ENCODE assay signal across 9 cellular contexts in the genomic region with DNA sequence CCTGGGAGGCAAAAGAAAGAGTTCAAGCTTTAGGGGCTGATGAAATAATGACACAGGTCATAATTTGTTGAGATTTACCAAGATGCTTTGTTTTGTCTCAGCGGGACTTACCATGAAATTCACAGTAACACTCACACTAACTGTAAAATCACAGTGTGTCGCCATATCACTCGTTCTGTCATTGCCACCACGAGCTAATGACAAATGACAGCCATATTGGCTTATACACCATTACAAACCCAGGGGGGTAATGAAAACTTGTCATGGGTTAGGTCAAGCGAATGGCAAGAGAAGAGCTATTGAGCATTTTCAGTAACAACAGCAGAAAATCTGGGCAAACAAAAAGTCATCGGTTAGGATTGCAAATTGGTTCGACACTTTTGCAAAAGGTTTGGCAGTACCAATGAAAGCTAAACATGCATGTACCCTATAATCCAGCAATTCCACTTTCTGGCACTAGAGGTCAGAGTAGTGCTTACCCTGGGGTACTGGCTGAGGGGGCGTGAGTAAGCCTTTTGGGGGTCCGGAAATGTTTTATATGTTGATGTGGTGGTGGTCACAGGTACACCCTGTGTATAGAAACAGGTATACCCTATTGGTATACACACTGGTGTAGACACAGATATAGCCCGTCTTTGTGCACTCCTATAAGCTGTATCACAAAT.
DNase-seq lines count a peak whose midpoint lies in the region; TF ChIP-seq lines count a peak whose summit lies in the region.
"Had no signal": no experiment of that assay in that cellular context is flagged by ENCODE, and none has a peak within 500 bp of the region (broad histone marks: within the 10 kb centered on the region; RNA-seq: fewer than 3 reads in every experiment).

No MANE protein-coding gene starts in this region.

- no peak overlapping the region for H3K27ac ChIP-seq in brain microvascular endothelial cell
- H3K27ac ChIP-seq: SJSA1 had no signal

- H3K4me3 Mint-ChIP-seq in progenitor cell of endocrine pancreas (ENCODE audit: low read depth), result no peak overlapping the region

- no peaks in the 10 kb centered on the region for H3K36me3 Mint-ChIP-seq in progenitor cell of endocrine pancreas (ENCODE audit: insufficient read depth)

- no peaks in the 10 kb centered on the region for H3K27me3 ChIP-seq in brain microvascular endothelial cell (replicated peaks)
- H3K27me3 ChIP-seq: SJSA1 had no signal

- no peaks in the 10 kb centered on the region for H3K27me3 Mint-ChIP-seq in progenitor cell of endocrine pancreas

- no peaks in the 10 kb centered on the region for H3K36me3 ChIP-seq in brain microvascular endothelial cell (replicated peaks)
- H3K36me3 ChIP-seq: SJSA1 had no signal

- peak; percentile 64 for TF ChIP-seq CTCF in brain microvascular endothelial cell (IDR thresholded peaks at IDR 0.05; ENCODE audit: low read depth, low read length, missing control alignments)
- TF ChIP-seq CTCF in progenitor cell of endocrine pancreas (IDR thresholded peaks at IDR 0.05; ENCODE audit: unreplicated experiment), result peak; percentile 48

- no peak overlapping the region for H3K27ac Mint-ChIP-seq in progenitor cell of endocrine pancreas

- H3K4me3 ChIP-seq in brain microvascular endothelial cell (ENCODE audit: low read depth, low read length), result no peak overlapping the region
- H3K4me3 ChIP-seq: SJSA1 had no signal

- DNase-seq in NCI-H524 (lab: John Stamatoyannopoulos, UW), result peak; percentile 15 to 42
- no peak for DNase-seq in NCI-H524 treated with DMSO at 0.1 percent for 48 hours (lab: John Stamatoyannopoulos, UW)
- DNase-seq in LoVo (ENCODE audit: low spot score), result peak; percentile 1
- DNase-seq in brain microvascular endothelial cell, result no peak
- DNase-seq in progenitor cell of endocrine pancreas (ENCODE audit: low spot score, unreplicated experiment), result no peak
- DNase-seq in OCI-M2 (lab: John Stamatoyannopoulos, UW; ENCODE audit: unreplicated experiment), result no peak
- no peak for DNase-seq in NCI-H510A (lab: John Stamatoyannopoulos, UW)
- no peak for DNase-seq in NCI-H128 (lab: John Stamatoyannopoulos, UW; ENCODE audit: unreplicated experiment)

- H3K9me3 Mint-ChIP-seq in progenitor cell of endocrine pancreas (ENCODE audit: low read depth), result peaks cover 9% of the 10 kb centered on the region

- peaks cover 5% of the 10 kb centered on the region for H3K4me1 Mint-ChIP-seq in progenitor cell of endocrine pancreas (ENCODE audit: low read depth)

- in situ Hi-C loops in brain microvascular endothelial cell (cut with HindIII; ENCODE audit: low pct_ligation_motif_present, low sequenced_read_pairs), result no loop called here

Comparison
In these comparisons a context has a peak if more than half of its experiments do, and no peak if none do; other contexts are left out.
1. DNase-seq: peak in NCI-H524 (2 of 2) and LoVo (single experiment); none in NCI-H524 treated with DMSO at 0.1 percent for 48 hours (single experiment), brain microvascular endothelial cell (single experiment), progenitor cell of endocrine pancreas (single experiment), OCI-M2 (single experiment), NCI-H510A (single experiment) and NCI-H128 (single experiment).